In genomic region chr19:34429553-34429952, GRCh38 we compare ENCODE assay signal across 9 cellular contexts. TPM values are rescaled to one million over a fixed set of nuclear protein-coding genes. Genes with fewer than 3 reads are reported as not detected.
DNase-seq lines count a peak whose midpoint lies in the region; ATAC-seq, FAIRE-seq and TF ChIP-seq lines count a peak whose summit lies in the region.
"Had no signal": no experiment of that assay in that cellular context is flagged by ENCODE, and none has a peak within 500 bp of the region (broad histone marks: within the 10 kb centered on the region; RNA-seq: fewer than 3 reads in every experiment).

No MANE protein-coding gene starts in this region.

- peaks cover 4 to 17% of the 10 kb centered on the region in 2 donors for H3K36me3 Mint-ChIP-seq in activated T-cell treated with anti-CD3 and anti-CD28 coated beads, Interleukin-2, amount 50 U/mL, for 72 hours (ENCODE audit: insufficient read depth in 2 of 2)
- H3K36me3 Mint-ChIP-seq in astrocyte (ENCODE audit: low read depth, unreplicated experiment) = peaks cover 3% of the 10 kb centered on the region
- peaks cover 13% of the 10 kb centered on the region for H3K36me3 Mint-ChIP-seq in type B pancreatic cell

- peaks cover 59% of the 10 kb centered on the region for H4K20me1 ChIP-seq in astrocyte (ENCODE audit: insufficient read depth, low read length)

- H2AFZ ChIP-seq in astrocyte (ENCODE audit: low read depth, low read length) = no peak overlapping the region

- H3K4me2 ChIP-seq in astrocyte (ENCODE audit: low read length) = peak overlapping the region; percentile 91

- H3K79me2 ChIP-seq in astrocyte (ENCODE audit: insufficient read depth, low read length) = peaks cover 66% of the 10 kb centered on the region

- peak overlapping the region; percentile 87 for H3K4me3 ChIP-seq in astrocyte (ENCODE audit: insufficient read depth, low read depth, low read length)
- peak overlapping the region; percentile 85 to 96 (median 89) for H3K4me3 ChIP-seq in right lobe of liver

- peak overlapping the region; percentile 73 for H3K27ac Mint-ChIP-seq in activated T-cell treated with anti-CD3 and anti-CD28 coated beads, Interleukin-2, amount 50 U/mL, for 72 hours
- H3K27ac Mint-ChIP-seq in astrocyte (ENCODE audit: unreplicated experiment) (no peak overlapping the region), type B pancreatic cell (no peak overlapping the region)

- H3K4me1 Mint-ChIP-seq in activated T-cell treated with anti-CD3 and anti-CD28 coated beads, Interleukin-2, amount 50 U/mL, for 72 hours (ENCODE audit: low read depth) = peaks cover 53% of the 10 kb centered on the region
- H3K4me1 Mint-ChIP-seq in astrocyte (ENCODE audit: low read depth, unreplicated experiment) (peaks cover 13% of the 10 kb centered on the region), type B pancreatic cell (ENCODE audit: unreplicated experiment) (peaks cover 13% of the 10 kb centered on the region)

- no peaks in the 10 kb centered on the region for H3K9me3 ChIP-seq in astrocyte (ENCODE audit: insufficient read depth, low read depth, low read length)
- no peaks in the 10 kb centered on the region for H3K9me3 ChIP-seq in right lobe of liver

- no peaks in the 10 kb centered on the region for H3K9me3 Mint-ChIP-seq in activated T-cell treated with anti-CD3 and anti-CD28 coated beads, Interleukin-2, amount 50 U/mL, for 72 hours
- no peaks in the 10 kb centered on the region for H3K9me3 Mint-ChIP-seq in astrocyte (ENCODE audit: unreplicated experiment)
- no peaks in the 10 kb centered on the region for H3K9me3 Mint-ChIP-seq in type B pancreatic cell

- H3K4me3 Mint-ChIP-seq in activated T-cell treated with anti-CD3 and anti-CD28 coated beads, Interleukin-2, amount 50 U/mL, for 72 hours = peak overlapping the region; percentile 88 to 93
- H3K4me3 Mint-ChIP-seq in astrocyte (ENCODE audit: unreplicated experiment) (peak overlapping the region; percentile 98), type B pancreatic cell (peak overlapping the region; percentile 99)

- H3K9ac ChIP-seq in astrocyte (ENCODE audit: low read length) = peak overlapping the region; percentile 88

- FAIRE-seq in astrocyte (lab: Jason Lieb, UNC) = no peak

- DNase-seq in activated T-cell treated with anti-CD3 and anti-CD28 coated beads, Interleukin-2, amount 50 U/mL, for 72 hours = no peak
- DNase-seq in activated T-cell treated with anti-CD3 and anti-CD28 coated beads, Interleukin-2, amount 50 U/mL, for 48 hours = no peak
- DNase-seq in astrocyte (ENCODE audit: low read depth) (no peak), right lobe of liver (no peak), type B pancreatic cell (ENCODE audit: extremely low spot score, unreplicated experiment) (no peak), NCI-H187 treated with DMSO at 0.1 percent for 48 hours (lab: John Stamatoyannopoulos, UW) (no peak)
- DNase-seq: hippocampal formation had no signal

- TF ChIP-seq POLR2A in right lobe of liver (IDR thresholded peaks at IDR 0.05) = no peak

- no peaks in the 10 kb centered on the region for H3K27me3 Mint-ChIP-seq in activated T-cell treated with anti-CD3 and anti-CD28 coated beads, Interleukin-2, amount 50 U/mL, for 72 hours (ENCODE audit: low read depth)
- H3K27me3 Mint-ChIP-seq in astrocyte (ENCODE audit: low read depth, unreplicated experiment) (no peaks in the 10 kb centered on the region), type B pancreatic cell (no peaks in the 10 kb centered on the region)

- WGBS in right lobe of liver (ENCODE audit: insufficient coverage, low coverage, low lambda C conversion rate, missing lambda C conversion rate) = 72% methylated on average over 9 of the region's 9 CpGs

- no peak for ATAC-seq in activated T-cell treated with anti-CD3 and anti-CD28 coated beads, Interleukin-2, amount 50 U/mL, for 72 hours (replicated peaks in 1 of 2)
- ATAC-seq in right lobe of liver = no peak
- no peak for ATAC-seq in HG02970 (IDR thresholded peaks at IDR 0.05; ENCODE audit: low FRiP score, unreplicated experiment)
- ATAC-seq in HG02973 (IDR thresholded peaks at IDR 0.05; ENCODE audit: unreplicated experiment) = no peak

- no peak overlapping the region for H3K27ac ChIP-seq in astrocyte (ENCODE audit: low read depth, low read length)
- H3K27ac ChIP-seq in right lobe of liver = no peak overlapping the region

- H3K36me3 ChIP-seq in astrocyte (ENCODE audit: insufficient read depth, low read length) (peaks cover 8% of the 10 kb centered on the region), right lobe of liver (peaks cover 0 to 12% (median 3%) of the 10 kb centered on the region in 4 donors)

- H3K4me1 ChIP-seq in astrocyte (ENCODE audit: insufficient read depth, low read length) (peaks cover 8% of the 10 kb centered on the region), right lobe of liver (peaks cover 0 to 18% (median 4%) of the 10 kb centered on the region in 4 donors)

- intact Hi-C loops in right lobe of liver (cut with DNase I) = no loop called here

- no peaks in the 10 kb centered on the region for H3K27me3 ChIP-seq in astrocyte (ENCODE audit: insufficient read depth, low read length)
- no peaks in the 10 kb centered on the region for H3K27me3 ChIP-seq in right lobe of liver

- TF ChIP-seq CTCF in astrocyte (IDR thresholded peaks at IDR 0.05; ENCODE audit: insufficient read depth, low read depth, low read length) (no peak), right lobe of liver (IDR thresholded peaks at IDR 0.05) (no peak), type B pancreatic cell (conservative IDR thresholded peaks at IDR 0.05) (no peak)

RNA-seq across cellular contexts. Expression of gene UBA2, which starts 1.4 kb away (rescaled TPM):
- 100 to 1,000 TPM; 153 to 183 TPM for total RNA-seq in activated T-cell treated with anti-CD3 and anti-CD28 coated beads, Interleukin-2, amount 50 U/mL, for 72 hours
- 84.5 and 87.0 TPM in 2 replicates for total RNA-seq in astrocyte
- total RNA-seq in right lobe of liver = 10 to 100 TPM; 16.8 to 33.0 (median 25.2) TPM
- total RNA-seq in type B pancreatic cell (ENCODE audit: low replicate concordance) = 88.5 and 109 TPM in 2 replicates

RNA-seq across cellular contexts. Expression of gene PDCD2L, which starts 25.4 kb away (rescaled TPM):
- total RNA-seq in activated T-cell treated with anti-CD3 and anti-CD28 coated beads, Interleukin-2, amount 50 U/mL, for 72 hours = 10 to 100 TPM; 23.2 to 34.4 TPM
- 12.0 and 12.6 TPM in 2 replicates for total RNA-seq in astrocyte
- 10 to 100 TPM in 2 of 6 experiments, 1 to 10 TPM in 4; 3.0 to 13.4 (median 4.5) TPM for total RNA-seq in right lobe of liver
- 10.1 and 13.3 TPM in 2 replicates for total RNA-seq in type B pancreatic cell (ENCODE audit: low replicate concordance)

RNA-seq across cellular contexts. Expression of gene WTIP, which starts 52.0 kb away (rescaled TPM):
- total RNA-seq in activated T-cell treated with anti-CD3 and anti-CD28 coated beads, Interleukin-2, amount 50 U/mL, for 72 hours = under 1 TPM; 0.30 to 0.70 TPM
- 23.0 and 32.5 TPM in 2 replicates for total RNA-seq in astrocyte
- 1 to 10 TPM in 4 of 6 experiments, under 1 TPM in 2; 0.19 to 1.8 (median 1.3) TPM for total RNA-seq in right lobe of liver
- 23.9 and 29.3 TPM in 2 replicates for total RNA-seq in type B pancreatic cell (ENCODE audit: low replicate concordance)
